In the genomic region with DNA sequence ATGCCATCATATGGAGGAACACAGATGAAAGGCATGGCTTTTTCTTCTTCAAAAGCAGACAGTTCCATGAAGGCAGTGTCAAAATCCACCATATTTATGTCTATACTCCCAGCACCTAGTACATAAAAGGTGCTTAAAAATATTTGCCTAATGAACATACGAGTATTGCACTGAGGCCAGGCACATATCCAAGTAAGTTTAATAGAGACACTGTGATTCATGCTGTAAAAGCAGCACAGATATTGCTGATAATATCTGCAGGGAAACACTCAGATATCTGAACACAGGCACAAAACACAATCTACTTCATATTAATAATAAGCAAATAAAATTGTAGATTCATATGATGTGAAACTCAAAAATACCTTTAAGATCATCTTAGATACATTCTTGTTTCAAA, we compare ENCODE assay signal across 22 cellular contexts. TPM values are rescaled to one million over a fixed set of nuclear protein-coding genes. Genes with fewer than 3 reads are reported as not detected.
DNase-seq lines count a peak whose midpoint lies in the region; ATAC-seq and TF ChIP-seq lines count a peak whose summit lies in the region.
"Had no signal": no experiment of that assay in that cellular context is flagged by ENCODE, and none has a peak within 500 bp of the region (broad histone marks: within the 10 kb centered on the region; RNA-seq: fewer than 3 reads in every experiment).

No MANE protein-coding gene starts in this region.

- no peak for TF ChIP-seq RAD21 in IMR-90 (IDR thresholded peaks at IDR 0.05; ENCODE audit: low read length)

- H3K79me2 ChIP-seq in neural progenitor cell (ENCODE audit: low read depth): no peaks in the 10 kb centered on the region

- H3K79me1 ChIP-seq in IMR-90 (ENCODE audit: low read depth in 1 of 2, low read length in 2 of 2): no peaks in the 10 kb centered on the region

- no CpG with 5 or more reads among the region's 1 CpG for WGBS in IMR-90 (ENCODE audit: extremely low coverage in 2 of 2, insufficient read length in 1 of 2), 2 experiments

- peaks cover 3% of the 10 kb centered on the region for H3K9me1 ChIP-seq in IMR-90 (ENCODE audit: insufficient read depth, low read length)

- H3K9me3 ChIP-seq in IMR-90 (ENCODE audit: control insufficient read depth, insufficient read depth, low read length): no peaks in the 10 kb centered on the region
- H3K9me3 ChIP-seq in neural progenitor cell (ENCODE audit: low read depth): no peaks in the 10 kb centered on the region

- H3K9ac ChIP-seq in IMR-90 (ENCODE audit: low read depth, low read length): no peak overlapping the region
- H3K9ac ChIP-seq in neural progenitor cell: no peak overlapping the region

- H4K5ac ChIP-seq in IMR-90 (ENCODE audit: low read depth, low read length): no peak overlapping the region

- peaks cover 6% of the 10 kb centered on the region for H3K4me1 ChIP-seq in IMR-90 (ENCODE audit: control insufficient read depth, insufficient read depth, low read length)
- no peaks in the 10 kb centered on the region for H3K4me1 ChIP-seq in neural progenitor cell

- POLR2A ChIA-PET in IMR-90 (lab: Charles Lee; ENCODE audit: unreplicated experiment): no interaction called here

- no peak overlapping the region for H2BK120ac ChIP-seq in IMR-90 (ENCODE audit: low read depth, low read length)

- no peak overlapping the region for H3K56ac ChIP-seq in IMR-90 (ENCODE audit: extremely low read depth, insufficient read depth, low read length)

- H3F3A ChIP-seq in neural progenitor cell (ENCODE audit: low read depth): no peaks in the 10 kb centered on the region

- BruUV-seq in IMR-90 (replicated peaks; lab: Mats Ljungman, UMichigan): no TSS peak

- no peaks in the 10 kb centered on the region for H3K36me3 Mint-ChIP-seq in neural progenitor cell
- H3K36me3 Mint-ChIP-seq: CD14-positive monocyte had no signal

- TF ChIP-seq CTCF in IMR-90 (conservative IDR thresholded peaks at IDR 0.05; ENCODE audit: low read depth, low read length) (no peak), neural progenitor cell (IDR thresholded peaks at IDR 0.05) (no peak)

- CTCF ChIA-PET in IMR-90 (lab: Yijun Ruan, JAX): no interaction called here

- H3K27me3 Mint-ChIP-seq in neural progenitor cell (ENCODE audit: insufficient read depth, low read depth): no peaks in the 10 kb centered on the region

- H4K8ac ChIP-seq in IMR-90 (ENCODE audit: low read depth in 2 of 2, low read length in 2 of 2): no peak overlapping the region

- dilution Hi-C loops in IMR-90 (cut with HindIII; ENCODE audit: low sequenced_read_pairs, unreplicated experiment): no loop called here

- H3K27ac Mint-ChIP-seq in neural progenitor cell: no peak overlapping the region
- H3K27ac Mint-ChIP-seq: CD14-positive monocyte, GM23338 had no signal

- in situ Hi-C loops in IMR-90 (cut with MboI; ENCODE audit: low sequenced_read_pairs): no loop called here

- no peak overlapping the region for H4K91ac ChIP-seq in IMR-90 (ENCODE audit: insufficient read depth, low read depth, low read length)

- H3K4me3 ChIP-seq in IMR-90 (ENCODE audit: insufficient read depth, low read depth, low read length) (no peak overlapping the region), neural progenitor cell (no peak overlapping the region)
- H3K4me3 ChIP-seq: GM12878, GM23338 had no signal

- intact Hi-C loops in IMR-90 (cut with micrococcal nuclease): no loop called here

- no peak overlapping the region for H3K18ac ChIP-seq in IMR-90 (ENCODE audit: low read depth, low read length)

- H2AK9ac ChIP-seq in IMR-90 (replicated peaks; ENCODE audit: low read depth, low read length, poor library complexity): no peak overlapping the region

- no peaks in the 10 kb centered on the region for H4K20me1 ChIP-seq in IMR-90 (ENCODE audit: insufficient read depth, low read length)
- no peaks in the 10 kb centered on the region for H4K20me1 ChIP-seq in neural progenitor cell (ENCODE audit: low read depth)

- ATAC-seq in IMR-90 (ENCODE audit: low read depth) (no peak), SK-N-SH treated with all-trans-retinoic acid at 6 μM for 48 hours (peak; percentile 81), HG02970 (IDR thresholded peaks at IDR 0.05; ENCODE audit: low FRiP score, unreplicated experiment) (no peak)
- ATAC-seq: GM12878, GM23338, HCT116 had no signal

- H2BK20ac ChIP-seq in IMR-90 (ENCODE audit: low read depth, low read length): no peak overlapping the region

- peak; percentile 59 for DNase-seq in EH (ENCODE audit: low read depth)
- no peak for DNase-seq in IMR-90
- DNase-seq in iris pigment epithelial cell (ENCODE audit: low read depth): peak; percentile 51
- no peak for DNase-seq in NCI-H1930 (lab: John Stamatoyannopoulos, UW)
- no peak for DNase-seq in NCI-H1417 treated with DMSO at 0.1 percent for 48 hours (lab: John Stamatoyannopoulos, UW)
- DNase-seq in neural progenitor cell (ENCODE audit: low spot score): no peak
- DNase-seq: AML-193, DMS 273 treated with DMSO at 0.1 percent for 48 hours, KG1, NCI-H1048, NCI-H1436 treated with DMSO at 0.1 percent for 48 hours, NCI-H2081, NCI-H446 treated with DMSO at 0.1 percent for 48 hours, NCI-H748 treated with DMSO at 0.1 percent for 48 hours, SIG-M5 had no signal

- no peaks in the 10 kb centered on the region for H3K36me3 ChIP-seq in IMR-90 (ENCODE audit: control insufficient read depth, insufficient read depth, low read length)
- H3K36me3 ChIP-seq in neural progenitor cell: no peaks in the 10 kb centered on the region

- no peak overlapping the region for H3K4me2 ChIP-seq in IMR-90 (ENCODE audit: low read depth, low read length)
- H3K4me2 ChIP-seq in neural progenitor cell: no peak overlapping the region
- H3K4me2 ChIP-seq: GM23338 had no signal

- no peak overlapping the region for H3K27ac ChIP-seq in IMR-90 (ENCODE audit: insufficient read depth, low read length)
- H3K27ac ChIP-seq in neural progenitor cell: no peak overlapping the region

- no peaks in the 10 kb centered on the region for H3K27me3 ChIP-seq in IMR-90 (ENCODE audit: control insufficient read depth, insufficient read depth, low read length)
- H3K27me3 ChIP-seq in neural progenitor cell: no peaks in the 10 kb centered on the region

- no peak overlapping the region for H3K4ac ChIP-seq in IMR-90 (ENCODE audit: low read depth, low read length)

- no peak overlapping the region for H3K4me3 Mint-ChIP-seq in neural progenitor cell
- H3K4me3 Mint-ChIP-seq: CD14-positive monocyte, GM23338 had no signal

- H2AK5ac ChIP-seq in IMR-90 (ENCODE audit: low read depth, low read length): no peak overlapping the region

- H3K14ac ChIP-seq in IMR-90 (replicated peaks; ENCODE audit: low read depth, low read length): no peak overlapping the region

- TF ChIP-seq POLR2A in IMR-90 (IDR thresholded peaks at IDR 0.05; ENCODE audit: low read depth, low read length): no peak

- no peak overlapping the region for H2BK5ac ChIP-seq in IMR-90 (ENCODE audit: low read depth, low read length, poor library complexity, severe bottlenecking)

- H2AFZ ChIP-seq in IMR-90 (replicated peaks; ENCODE audit: low read length, poor library complexity) (no peak overlapping the region), neural progenitor cell (replicated peaks) (no peak overlapping the region)
- H2AFZ ChIP-seq: GM23338 had no signal

- H3K23ac ChIP-seq in IMR-90 (ENCODE audit: low read depth, low read length): no peak overlapping the region

- no peaks in the 10 kb centered on the region for H3K9me3 Mint-ChIP-seq in neural progenitor cell
- H3K9me3 Mint-ChIP-seq: CD14-positive monocyte, GM23338 had no signal

- no peaks in the 10 kb centered on the region for H3K4me1 Mint-ChIP-seq in neural progenitor cell
- H3K4me1 Mint-ChIP-seq: GM23338 had no signal

- peak overlapping the region; percentile 21; the same call in 1 of the 3 replicates for H2BK15ac ChIP-seq in IMR-90 (ENCODE audit: low read depth, low read length)

TF ChIP-seq in IMR-90, 13 proteins besides CTCF, POLR2A, EP300 and RAD21:
- no peak for TF ChIP-seq NFE2L2 (IDR thresholded peaks at IDR 0.05; ENCODE audit: low read depth, low read length)
- TF ChIP-seq, protein P1, sequence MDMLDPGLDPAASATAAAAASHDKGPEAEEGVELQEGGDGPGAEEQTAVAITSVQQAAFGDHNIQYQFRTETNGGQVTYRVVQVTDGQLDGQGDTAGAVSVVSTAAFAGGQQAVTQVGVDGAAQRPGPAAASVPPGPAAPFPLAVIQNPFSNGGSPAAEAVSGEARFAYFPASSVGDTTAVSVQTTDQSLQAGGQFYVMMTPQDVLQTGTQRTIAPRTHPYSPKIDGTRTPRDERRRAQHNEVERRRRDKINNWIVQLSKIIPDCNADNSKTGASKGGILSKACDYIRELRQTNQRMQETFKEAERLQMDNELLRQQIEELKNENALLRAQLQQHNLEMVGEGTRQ (IDR thresholded peaks at IDR 0.05; ENCODE audit: low read depth, low read length): no peak
- TF ChIP-seq CEBPB (IDR thresholded peaks at IDR 0.05; ENCODE audit: low read depth, low read length): no peak
- TF ChIP-seq BHLHE40 (IDR thresholded peaks at IDR 0.05; ENCODE audit: low read depth, low read length): no peak
- TF ChIP-seq MXI1 (IDR thresholded peaks at IDR 0.05; ENCODE audit: borderline replicate concordance, low read depth, low read length): no peak
- TF ChIP-seq MAFK (IDR thresholded peaks at IDR 0.05; ENCODE audit: low read depth, low read length): no peak
TF ChIP-seq in IMR-90: peak in this region for 0.

TF ChIP-seq in SK-N-SH treated with all-trans-retinoic acid at 6 μM for 48 hours, 23 proteins besides CTCF, POLR2A, EP300 and RAD21 (continues in another document):
- TF ChIP-seq ZFP3 (CRISPR knock-in tag; IDR thresholded peaks at IDR 0.05) (no peak), RARB (CRISPR knock-in tag; IDR thresholded peaks at IDR 0.05) (no peak), CSDC2 (CRISPR knock-in tag; IDR thresholded peaks at IDR 0.05) (no peak)

RNA-seq across cellular contexts. Expression of a gene that starts 48.1 kb away (rescaled TPM):
- total RNA-seq in IMR-90 (2012; rRNA removed): 2.7 and 3.3 TPM in 2 replicates
- 2.2 and 3.0 TPM in 2 replicates for polyA plus RNA-seq in IMR-90 (2012; rRNA removed)
- 0.67 and 2.0 TPM in 2 replicates for polyA plus RNA-seq in IMR-90 (2012; cell fraction: cytosol; rRNA removed)
- polyA plus RNA-seq in IMR-90 (2012; cell fraction: nucleus; rRNA removed; ENCODE audit: low replicate concordance): 0.67 and 14.4 TPM in 2 replicates
- total RNA-seq in neural progenitor cell (ENCODE audit: low replicate concordance): not detected in 2 replicates
- total RNA-seq: GM23338, OCI-LY7 had no signal

Comparison
In these comparisons a context has a peak if more than half of its experiments do, and no peak if none do; other contexts are left out.
1. DNase-seq: peak in EH (single experiment) and iris pigment epithelial cell (single experiment); none in IMR-90 (single experiment), NCI-H1930 (0 of 2), NCI-H1417 treated with DMSO at 0.1 percent for 48 hours (single experiment) and neural progenitor cell (single experiment).